In genomic region chr1:35268282-35269189, GRCh38 we compare ENCODE assay signal across 8 cellular contexts. TPM values are rescaled to one million over a fixed set of nuclear protein-coding genes. Genes with fewer than 3 reads are reported as not detected.
DNase-seq lines count a peak whose midpoint lies in the region; ATAC-seq, FAIRE-seq and TF ChIP-seq lines count a peak whose summit lies in the region.

TSS of gene ZMYM4 (plus strand) at chr1:35268709. CDS start at chr1:35269047, 338 bp downstream.

- H3K79me1 ChIP-seq in H1 (ENCODE audit: low read depth, low read length), result peaks cover 2% of the 10 kb centered on the region; the same call in 1 of the 2 replicates

- H4K5ac ChIP-seq in H1 (ENCODE audit: insufficient read length, low read depth, low read length), result peak within 1 kb of the TSS; percentile 87

- no peaks in the 10 kb centered on the region for H3K9me3 ChIP-seq in CD4-positive, alpha-beta memory T cell (ENCODE audit: control insufficient read depth in 1 of 2, low read length in 2 of 2)
- no peaks in the 10 kb centered on the region for H3K9me3 ChIP-seq in H1 (ENCODE audit: insufficient read depth in 2 of 2, low read depth in 1 of 2, low read length in 1 of 2)

- peak within 1 kb of the TSS; percentile 76 to 81 for H3K4me2 ChIP-seq in H1 (ENCODE audit: insufficient read depth in 1 of 2, low read depth in 2 of 2, low read length in 2 of 2)

- peak within 1 kb of the TSS; percentile 89 to 95 (median 90) for H3K4me3 Mint-ChIP-seq in CD4-positive, alpha-beta memory T cell
- peak within 1 kb of the TSS; percentile 87 for H3K4me3 Mint-ChIP-seq in memory B cell

- H3K9me3 Mint-ChIP-seq in CD4-positive, alpha-beta memory T cell, result no peaks in the 10 kb centered on the region
- no peaks in the 10 kb centered on the region for H3K9me3 Mint-ChIP-seq in memory B cell

- peak within 1 kb of the TSS; percentile 68 for H2AFZ ChIP-seq in H1 (ENCODE audit: low read length)

- peaks cover 0 to 1% of the 10 kb centered on the region in 2 experiments for H4K20me1 ChIP-seq in H1 (replicated peaks in 1 of 2; ENCODE audit: control insufficient read depth in 1 of 2, insufficient read depth in 2 of 2, low read length in 2 of 2)

- H3K9ac ChIP-seq in H1 (replicated peaks in 1 of 4; ENCODE audit: extremely low read depth in 1 of 4, low read depth in 3 of 4, low read length in 3 of 4), result peak within 1 kb of the TSS; percentile 67 to 92 (median 83)

- peak within 1 kb of the TSS; percentile 84 to 95 (median 92) for H3K27ac Mint-ChIP-seq in CD4-positive, alpha-beta memory T cell
- H3K27ac Mint-ChIP-seq in memory B cell, result peak within 1 kb of the TSS; percentile 84

- TF ChIP-seq POLR2A in H1 (IDR thresholded peaks at IDR 0.05; ENCODE audit: control extremely low read depth in 1 of 2, low read depth in 2 of 2, low read length in 2 of 2), result peak; percentile 78 to 83

- H3K27ac ChIP-seq in CD4-positive, alpha-beta memory T cell (ENCODE audit: low read depth, low read length), result peak within 1 kb of the TSS; percentile 67
- peak within 1 kb of the TSS; percentile 89 for H3K27ac ChIP-seq in H1 (ENCODE audit: low read depth, low read length)

- no peak for TF ChIP-seq CTCF in H1 (IDR thresholded peaks at IDR 0.05; ENCODE audit: control extremely low read depth in 1 of 3, insufficient read depth in 1 of 3, low read depth in 1 of 3, low read length in 3 of 3)

- no peak for TF ChIP-seq EP300 in H1 (IDR thresholded peaks at IDR 0.05; ENCODE audit: borderline replicate concordance in 1 of 2, low read depth in 2 of 2, low read length in 2 of 2)

- peak within 1 kb of the TSS; percentile 97; the same call in 1 of the 2 replicates for H4K8ac ChIP-seq in H1 (ENCODE audit: extremely low read depth, insufficient read depth, low read length)

- H3K4me1 ChIP-seq in CD4-positive, alpha-beta memory T cell (ENCODE audit: insufficient read depth, low read length), result peaks cover 20% of the 10 kb centered on the region
- peaks cover 0 to 3% (median 1%) of the 10 kb centered on the region in 4 experiments; a peak in 3 of 7 replicates for H3K4me1 ChIP-seq in H1 (replicated peaks in 1 of 4; ENCODE audit: control insufficient read depth in 3 of 4, insufficient read depth in 4 of 4, low read length in 3 of 4)

- no peak within 1 kb of the TSS for H3K4ac ChIP-seq in H1 (replicated peaks; ENCODE audit: insufficient read length, low read depth, low read length)

- WGBS in H1 (ENCODE audit: extremely low coverage in 1 of 2, insufficient coverage in 1 of 2, insufficient read length in 1 of 2, insufficient replicate concordance in 2 of 2, low coverage in 1 of 2, low lambda C conversion rate in 2 of 2, missing lambda C conversion rate in 1 of 2), 2 experiments, result 4% methylated on average over 30 of the region's 65 CpGs; no CpG with 5 or more reads in 1 of the 2 experiments

- peak within 1 kb of the TSS; percentile 93; the same call in 1 of the 2 replicates for H2BK15ac ChIP-seq in H1 (ENCODE audit: low read length)

- intact Hi-C loops in CD4-positive, alpha-beta memory T cell (cut with micrococcal nuclease), result loop anchor here (1.0 to 2.0 kb wide), 2 partner anchors 75 to 238 kb away; partner anchors contain the start of genes SFPQ and ZMYM6

- H2AK5ac ChIP-seq in H1 (ENCODE audit: low read depth, low read length), result no peak within 1 kb of the TSS

- POLR2A ChIA-PET in CD4-positive, alpha-beta memory T cell (lab: Charles Lee; ENCODE audit: partially characterized antibody), result interaction anchor here (0.7 to 1.3 kb wide), 8 partner anchors 17 to 665 kb away, joined by 3 to 5 read pairs (median 3); partner anchors contain the start of genes AGO3 and SFPQ
- POLR2A ChIA-PET in H1 (lab: Charles Lee; ENCODE audit: partially characterized antibody), result interaction anchor here (0.6 to 1.4 kb wide), 18 partner anchors 8 to 408 kb away, joined by 3 to 6 read pairs (median 3); partner anchors contain the start of genes SFPQ and SMIM12

- H3K14ac ChIP-seq in H1 (ENCODE audit: insufficient read length), result no peak within 1 kb of the TSS

- H3K79me2 ChIP-seq in H1 (ENCODE audit: control insufficient read depth in 1 of 2, insufficient read depth in 2 of 2, low read length in 2 of 2), result peaks cover 12 to 44% of the 10 kb centered on the region in 2 experiments

- peaks cover 23 to 36% (median 29%) of the 10 kb centered on the region in 4 donors for H3K4me1 Mint-ChIP-seq in CD4-positive, alpha-beta memory T cell
- peaks cover 16% of the 10 kb centered on the region for H3K4me1 Mint-ChIP-seq in memory B cell

- H2BK5ac ChIP-seq in H1 (ENCODE audit: low read depth, low read length), result peak within 1 kb of the TSS; percentile 72; the same call in 1 of the 2 replicates

- peak; percentile 90 for FAIRE-seq in H1 (lab: Jason Lieb, UNC)

- peaks cover 0 to 4% of the 10 kb centered on the region in 2 donors for H3K36me3 Mint-ChIP-seq in CD4-positive, alpha-beta memory T cell
- peaks cover under 1% of the 10 kb centered on the region for H3K36me3 Mint-ChIP-seq in memory B cell

- H4K91ac ChIP-seq in H1 (replicated peaks; ENCODE audit: insufficient read length, low read length), result peak within 1 kb of the TSS; percentile 84

- CTCF ChIA-PET in CD4-positive, alpha-beta memory T cell (lab: Charles Lee; ENCODE audit: partially characterized antibody), result no interaction called here
- CTCF ChIA-PET in H1 (lab: Charles Lee; ENCODE audit: partially characterized antibody), result interaction anchor here (1.0 to 1.5 kb wide), 2 partner anchors 23 to 32 kb away, joined by 3 to 5 read pairs; no protein-coding TSS in a partner anchor

- no peak within 1 kb of the TSS for H3K23ac ChIP-seq in H1 (ENCODE audit: insufficient read length)

- DNase-seq in CD4-positive, alpha-beta memory T cell, result peak; percentile 85 to 93 (median 90)
- DNase-seq in HS-27A (ENCODE audit: low read depth), result peak; percentile 93
- DNase-seq in NOMO-1 (lab: John Stamatoyannopoulos, UW; ENCODE audit: unreplicated experiment in 2 of 2), result peak; percentile 84 to 94
- peak; percentile 76 to 82 for DNase-seq in activated CD8-positive, alpha-beta memory T cell treated with anti-CD3 and anti-CD28 coated beads for 4 hours (ENCODE audit: low read depth in 2 of 2)
- DNase-seq in H1 (ENCODE audit: low read depth in 1 of 2, low spot score in 2 of 2), result peak; percentile 85 to 90
- DNase-seq in memory B cell (ENCODE audit: low spot score in 2 of 2), result peak; percentile 74 to 81
- DNase-seq in stimulated activated CD8-positive, alpha-beta memory T cell treated with anti-CD3 and anti-CD28 coated beads, Interleukin-12 subunit alpha, Interleukin-12 subunit beta, amount 100 ng/mL, for 24 hours (ENCODE audit: extremely low read depth), result peak; percentile 75

- peak; percentile 13 to 20; a peak in 3 of 4 replicates for TF ChIP-seq RAD21 in H1 (IDR thresholded peaks at IDR 0.05 in 1 of 2, conservative IDR thresholded peaks at IDR 0.05 in 1 of 2; ENCODE audit: low read depth in 2 of 2, low read length in 2 of 2)

- peaks cover 2 to 3% of the 10 kb centered on the region in 2 donors for H3K27me3 Mint-ChIP-seq in CD4-positive, alpha-beta memory T cell
- peaks cover 9% of the 10 kb centered on the region for H3K27me3 Mint-ChIP-seq in memory B cell

- ATAC-seq in GM19455 (IDR thresholded peaks at IDR 0.05; ENCODE audit: unreplicated experiment) (peak; percentile 92), memory B cell (ENCODE audit: low read depth) (peak; percentile 90)

- no peaks in the 10 kb centered on the region for H3K27me3 ChIP-seq in CD4-positive, alpha-beta memory T cell (ENCODE audit: insufficient read depth, low read length)
- H3K27me3 ChIP-seq in H1 (replicated peaks in 1 of 4; ENCODE audit: control insufficient read depth in 3 of 4, extremely low read depth in 1 of 4, insufficient read depth in 3 of 4, low read length in 3 of 4), result no peaks in the 10 kb centered on the region

- H2BK20ac ChIP-seq in H1 (ENCODE audit: low read length), result 0 out of 2 replicates have a peak within 1 kb of the TSS, but pooled peaks have one; percentile 62

- no peaks in the 10 kb centered on the region for H3K36me3 ChIP-seq in CD4-positive, alpha-beta memory T cell (ENCODE audit: insufficient read depth, low read length)
- no peaks in the 10 kb centered on the region for H3K36me3 ChIP-seq in H1 (ENCODE audit: control insufficient read depth in 2 of 4, insufficient read depth in 4 of 4, low read length in 3 of 4)

- peak within 1 kb of the TSS; percentile 44 to 57 for H3K4me3 ChIP-seq in CD4-positive, alpha-beta memory T cell (ENCODE audit: low read length in 2 of 2)
- H3K4me3 ChIP-seq in H1 (ENCODE audit: extremely low read depth in 1 of 4, insufficient read depth in 2 of 4, low read depth in 3 of 4, low read length in 4 of 4), result peak within 1 kb of the TSS; percentile 72 to 91 (median 75)

- peak within 1 kb of the TSS; percentile 83; the same call in 1 of the 2 replicates for H2BK12ac ChIP-seq in H1 (ENCODE audit: low read depth, low read length)

- no peak within 1 kb of the TSS for H2BK120ac ChIP-seq in H1 (replicated peaks; ENCODE audit: low read depth, low read length)

- H3K23me2 ChIP-seq in H1 (ENCODE audit: low read depth, low read length), result no peaks in the 10 kb centered on the region; the same call in 1 of the 2 replicates

- H3K56ac ChIP-seq in H1 (replicated peaks; ENCODE audit: insufficient read length, low read depth, low read length), result no peak within 1 kb of the TSS

- peak within 1 kb of the TSS; percentile 99 for H3K18ac ChIP-seq in H1 (ENCODE audit: extremely low read depth, low read length)

TF ChIP-seq in H1, 55 proteins besides CTCF, POLR2A, EP300 and RAD21 (continues in another document):
- 0 out of 2 replicates have a peak, but pooled peaks have one; percentile 46 for TF ChIP-seq ATF2 (IDR thresholded peaks at IDR 0.05; ENCODE audit: low read length)

RNA-seq across cellular contexts. Expression of gene ZMYM4, which starts in this region (rescaled TPM):
- total RNA-seq in CD4-positive, alpha-beta memory T cell, result 10 to 100 TPM; 41.8 to 41.9 TPM
- polyA plus RNA-seq in CD4-positive, alpha-beta memory T cell, result 10 to 100 TPM; 13.8 to 27.2 TPM
- 81.2 and 81.3 TPM in 2 replicates for total RNA-seq in H1 (2021; fragmentation: NEBNext Ultra II Directional; extraction: Animal tissue kit (Norgen Biotek cat#: 25700))
- polyA plus RNA-seq in H1 (2011; rRNA removed), result 9.4 and 16.7 TPM in 2 replicates
- polyA plus RNA-seq in H1 (2011; cell fraction: cytosol; rRNA removed), result 20.8 TPM
- polyA plus RNA-seq in H1 (2011; cell fraction: nucleus; rRNA removed), result 22.5 TPM
- polyA plus RNA-seq in H1 (2012, experiment 1 of 2), result 23.2 to 38.9 TPM (median 27.2 TPM) in 4 replicates
- polyA plus RNA-seq in H1 (2012, experiment 2 of 2), result 1.2 TPM
- polyA plus RNA-seq in H1 (2013, experiment 1 of 2), result 33.2 TPM
- 33.0 TPM for polyA plus RNA-seq in H1 (2013, experiment 2 of 2)
- polyA minus RNA-seq in H1 (2011; rRNA and poly(A)+ RNA removed), result 57.5 and 89.8 TPM in 2 replicates
- 42.5 TPM for polyA minus RNA-seq in H1 (2011; cell fraction: cytosol; rRNA and poly(A)+ RNA removed)
- 102 TPM for polyA minus RNA-seq in H1 (2011; cell fraction: nucleus; rRNA and poly(A)+ RNA removed)

Comparison
In these comparisons a context has a peak if more than half of its experiments do, and no peak if none do; other contexts are left out.
1. Peak in every context shown above with its lines: DNase-seq, ATAC-seq, H3K4me3 ChIP-seq and H3K27ac ChIP-seq.